19 cellular contexts compared by ENCODE assay signal in genomic region chrX:12434493-12434892, GRCh38.
A peak's percentile ranks its signal among the peaks of the same experiment; 100 is the strongest.
DNase-seq lines count a peak whose midpoint lies in the region; ATAC-seq and TF ChIP-seq lines count a peak whose summit lies in the region.
"Had no signal": no experiment of that assay in that cellular context is flagged by ENCODE, and none has a peak within 500 bp of the region (broad histone marks: within the 10 kb centered on the region; RNA-seq: fewer than 3 reads in every experiment).

No MANE protein-coding gene starts in this region.

- peaks cover 4% of the 10 kb centered on the region for H3K9me3 ChIP-seq in H9 (ENCODE audit: control insufficient read depth, low read depth, low read length)
- H3K9me3 ChIP-seq: BE2C had no signal

- peak; percentile 89 for ATAC-seq in WTC11
- ATAC-seq in activated T-helper 17 cell treated with anti-CD3 and anti-CD28 coated beads, Interleukin-2, amount 50 U/mL, for 72 hours (replicated peaks): no peak
- ATAC-seq: GM12878 had no signal

- H3K27me3 Mint-ChIP-seq in H9 (ENCODE audit: low read depth): peaks cover 2% of the 10 kb centered on the region; the same call in 1 of the 2 replicates
- H3K27me3 Mint-ChIP-seq in WTC11 (ENCODE audit: low read depth): peaks cover 28% of the 10 kb centered on the region
- H3K27me3 Mint-ChIP-seq in activated T-helper 17 cell treated with anti-CD3 and anti-CD28 coated beads, Interleukin-2, amount 50 U/mL, for 72 hours: no peaks in the 10 kb centered on the region

- H3K27ac ChIP-seq in H9 (ENCODE audit: insufficient read length, low read depth, low read length): no peak overlapping the region
- H3K27ac ChIP-seq: HL-60 had no signal

- no peak overlapping the region for H2AK5ac ChIP-seq in H9 (ENCODE audit: insufficient read length, low read length)

- no peak overlapping the region for H2BK20ac ChIP-seq in H9 (ENCODE audit: low read depth, low read length, poor library complexity, severe bottlenecking)

- H3K9me3 Mint-ChIP-seq in H9: peaks cover 50 to 57% of the 10 kb centered on the region in 2 experiments
- H3K9me3 Mint-ChIP-seq in WTC11: no peaks in the 10 kb centered on the region
- no peaks in the 10 kb centered on the region for H3K9me3 Mint-ChIP-seq in activated T-helper 17 cell treated with anti-CD3 and anti-CD28 coated beads, Interleukin-2, amount 50 U/mL, for 72 hours

- H3K4me1 Mint-ChIP-seq in H9: peaks cover 7 to 19% of the 10 kb centered on the region in 2 experiments
- peaks cover 22% of the 10 kb centered on the region for H3K4me1 Mint-ChIP-seq in WTC11
- no peaks in the 10 kb centered on the region for H3K4me1 Mint-ChIP-seq in activated T-helper 17 cell treated with anti-CD3 and anti-CD28 coated beads, Interleukin-2, amount 50 U/mL, for 72 hours
- H3K4me1 Mint-ChIP-seq: CD4-positive, CD25-positive, alpha-beta regulatory T cell; CD8-positive, alpha-beta memory T cell had no signal

- no peak overlapping the region for H3K14ac ChIP-seq in H9 (ENCODE audit: insufficient read depth, low read length)

- no peak overlapping the region for H4K91ac ChIP-seq in H9 (ENCODE audit: insufficient read length, low read depth, low read length)

- no peak overlapping the region for H2AFZ ChIP-seq in H9 (ENCODE audit: low read length)

- TF ChIP-seq CTCF in H9 (conservative IDR thresholded peaks at IDR 0.05) (no peak), WTC11 (IDR thresholded peaks at IDR 0.05) (no peak)

- no peaks in the 10 kb centered on the region; a peak in 1 of 7 replicates for H3K36me3 Mint-ChIP-seq in H9 (ENCODE audit: insufficient read depth in 1 of 3, low read depth in 3 of 3)
- H3K36me3 Mint-ChIP-seq in WTC11: no peaks in the 10 kb centered on the region
- no peaks in the 10 kb centered on the region for H3K36me3 Mint-ChIP-seq in activated T-helper 17 cell treated with anti-CD3 and anti-CD28 coated beads, Interleukin-2, amount 50 U/mL, for 72 hours (ENCODE audit: low read depth)
- H3K36me3 Mint-ChIP-seq: CD4-positive, CD25-positive, alpha-beta regulatory T cell; CD8-positive, alpha-beta memory T cell had no signal

- no peaks in the 10 kb centered on the region for H4K20me1 ChIP-seq in H9 (ENCODE audit: control insufficient read depth, insufficient read depth, insufficient read length)

- DNase-seq in H9 (peak; percentile 33), WTC11 (ENCODE audit: low spot score) (peak; percentile 11), iPS-NIHi7 (ENCODE audit: extremely low spot score) (peak; percentile 29), activated gamma-delta T cell treated with Interleukin-2 at 50 U/mL for 16 hours (no peak), SKM-1 treated with dmso at 0.1 percent for 144 hours (lab: John Stamatoyannopoulos, UW; ENCODE audit: unreplicated experiment) (no peak)
- DNase-seq: ACHN; BE2C; C1 segment of cervical spinal cord; CD4-positive, CD25-positive, alpha-beta regulatory T cell; CD8-positive, alpha-beta memory T cell; COR-L47; DMS 273 treated with DMSO at 0.1 percent for 48 hours; DMS53; DND-41; EL; HCEC 1CT had no signal

- H3K9ac ChIP-seq in H9 (ENCODE audit: extremely low read depth, insufficient read length, low read length): no peak overlapping the region

- no peaks in the 10 kb centered on the region for H3K79me1 ChIP-seq in H9 (ENCODE audit: insufficient read depth, low read depth, low read length, poor library complexity, severe bottlenecking)

- H3K4me1 ChIP-seq in H9 (ENCODE audit: insufficient read depth, low read length): peaks cover 3% of the 10 kb centered on the region; the same call in 1 of the 2 replicates
- H3K4me1 ChIP-seq: BE2C had no signal

- no peak overlapping the region for H3K18ac ChIP-seq in H9 (ENCODE audit: insufficient read length, low read depth, low read length)

- H3K27ac Mint-ChIP-seq in H9 (no peak overlapping the region), WTC11 (no peak overlapping the region)
- no peak overlapping the region for H3K27ac Mint-ChIP-seq in activated T-helper 17 cell treated with anti-CD3 and anti-CD28 coated beads, Interleukin-2, amount 50 U/mL, for 72 hours
- H3K27ac Mint-ChIP-seq: CD4-positive, CD25-positive, alpha-beta regulatory T cell; CD8-positive, alpha-beta memory T cell had no signal

- no peak overlapping the region for H2BK5ac ChIP-seq in H9 (ENCODE audit: insufficient read length, low read length)

- H3K27me3 ChIP-seq in H9 (ENCODE audit: insufficient read depth, low read length): no peaks in the 10 kb centered on the region
- H3K27me3 ChIP-seq: BE2C had no signal

- H2BK120ac ChIP-seq in H9 (ENCODE audit: low read depth, low read length, poor library complexity, severe bottlenecking): no peak overlapping the region

- H3K56ac ChIP-seq in H9 (ENCODE audit: insufficient read length, low read depth, low read length): no peak overlapping the region

- no peaks in the 10 kb centered on the region for H3K23me2 ChIP-seq in H9 (ENCODE audit: insufficient read length, low read depth, low read length, poor library complexity, severe bottlenecking)

- no CpG with 5 or more reads among the region's 1 CpG for WGBS in H9 (ENCODE audit: extremely low coverage, insufficient read length, low lambda C conversion rate)

- no peak overlapping the region for H3K4ac ChIP-seq in H9 (ENCODE audit: low read depth, low read length)

- no peak overlapping the region for H3T11ph ChIP-seq in H9 (ENCODE audit: low read length)

- no peak overlapping the region for H4K5ac ChIP-seq in H9 (ENCODE audit: insufficient read length, low read depth, low read length)

- H3K4me3 Mint-ChIP-seq in H9 (no peak overlapping the region), WTC11 (no peak overlapping the region)
- H3K4me3 Mint-ChIP-seq in activated T-helper 17 cell treated with anti-CD3 and anti-CD28 coated beads, Interleukin-2, amount 50 U/mL, for 72 hours: no peak overlapping the region
- H3K4me3 Mint-ChIP-seq: CD4-positive, CD25-positive, alpha-beta regulatory T cell; CD8-positive, alpha-beta memory T cell had no signal

- no peak overlapping the region for H2BK12ac ChIP-seq in H9 (ENCODE audit: insufficient read length, low read depth, low read length)

- no peak overlapping the region for H2BK15ac ChIP-seq in H9 (ENCODE audit: low read depth, low read length)

- H3K23ac ChIP-seq in H9 (ENCODE audit: insufficient read length, low read depth, low read length): no peak overlapping the region

- POLR2A ChIA-PET in WTC11 (lab: Charles Lee): no interaction called here

- H3K4me2 ChIP-seq in H9 (ENCODE audit: insufficient read depth, insufficient read length, low read length): no peak overlapping the region

- CTCF ChIA-PET in WTC11 (lab: Charles Lee): no interaction called here

- H3K79me2 ChIP-seq in H9 (ENCODE audit: insufficient read depth, low read length): no peaks in the 10 kb centered on the region

- no peak overlapping the region for H4K8ac ChIP-seq in H9 (replicated peaks; ENCODE audit: insufficient read length, low read depth, low read length)

TF ChIP-seq in WTC11, 78 proteins besides CTCF, POLR2A, EP300 and RAD21 (continues in another document):
- TF ChIP-seq ZNF425 (CRISPR knock-in tag; conservative IDR thresholded peaks at IDR 0.05) (no peak), NR3C1 (CRISPR knock-in tag; conservative IDR thresholded peaks at IDR 0.05; ENCODE audit: low read depth) (no peak), MXD4 (CRISPR knock-in tag; IDR thresholded peaks at IDR 0.05; ENCODE audit: borderline replicate concordance) (no peak), PRDM15 (CRISPR knock-in tag; IDR thresholded peaks at IDR 0.05) (no peak), ZNF423 (CRISPR knock-in tag; IDR thresholded peaks at IDR 0.05) (no peak), FOXJ3 (CRISPR knock-in tag; IDR thresholded peaks at IDR 0.05; ENCODE audit: borderline replicate concordance) (no peak)

Comparison
In these comparisons a context has a peak if more than half of its experiments do, and no peak if none do; other contexts are left out.
1. DNase-seq: peak in H9 (single experiment), WTC11 (single experiment) and iPS-NIHi7 (single experiment); none in activated gamma-delta T cell treated with Interleukin-2 at 50 U/mL for 16 hours (single experiment) and SKM-1 treated with dmso at 0.1 percent for 144 hours (single experiment).